1 cellular context compared by ENCODE assay signal in the genomic region with DNA sequence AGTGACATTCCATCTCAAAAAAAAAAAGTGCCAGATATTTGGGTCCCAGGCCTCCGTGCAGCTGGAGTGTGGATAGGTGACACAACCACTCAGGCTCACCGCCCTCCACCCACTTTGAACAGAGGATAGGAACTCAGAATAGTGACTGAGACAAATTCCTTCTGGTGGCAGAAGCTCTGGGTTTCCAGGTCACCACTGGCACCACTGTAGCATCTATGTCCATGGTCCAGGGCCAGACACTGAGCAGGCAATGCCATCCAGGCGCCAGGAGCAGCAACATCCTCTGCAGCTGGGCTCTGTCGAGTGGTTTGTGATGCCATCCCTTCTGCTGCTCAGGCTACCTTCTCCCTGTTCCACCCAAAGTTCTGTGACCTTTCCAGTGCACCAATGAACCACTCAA.
TF ChIP-seq lines count a peak whose summit lies in the region.

No MANE protein-coding gene starts in this region.

TF ChIP-seq in IMR-90, 13 proteins besides CTCF, POLR2A, EP300 and RAD21 (continued from another document):
- TF ChIP-seq, protein P1, sequence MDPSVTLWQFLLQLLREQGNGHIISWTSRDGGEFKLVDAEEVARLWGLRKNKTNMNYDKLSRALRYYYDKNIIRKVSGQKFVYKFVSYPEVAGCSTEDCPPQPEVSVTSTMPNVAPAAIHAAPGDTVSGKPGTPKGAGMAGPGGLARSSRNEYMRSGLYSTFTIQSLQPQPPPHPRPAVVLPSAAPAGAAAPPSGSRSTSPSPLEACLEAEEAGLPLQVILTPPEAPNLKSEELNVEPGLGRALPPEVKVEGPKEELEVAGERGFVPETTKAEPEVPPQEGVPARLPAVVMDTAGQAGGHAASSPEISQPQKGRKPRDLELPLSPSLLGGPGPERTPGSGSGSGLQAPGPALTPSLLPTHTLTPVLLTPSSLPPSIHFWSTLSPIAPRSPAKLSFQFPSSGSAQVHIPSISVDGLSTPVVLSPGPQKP (IDR thresholded peaks at IDR 0.05; ENCODE audit: borderline replicate concordance, low read depth, low read length): no peak
- TF ChIP-seq RCOR1 (IDR thresholded peaks at IDR 0.05; ENCODE audit: insufficient replicate concordance, low read length) (no peak), CEBPB (IDR thresholded peaks at IDR 0.05; ENCODE audit: low read depth, low read length) (no peak), MAFK (IDR thresholded peaks at IDR 0.05; ENCODE audit: low read depth, low read length) (no peak), CHD1 (IDR thresholded peaks at IDR 0.05; ENCODE audit: low read depth, low read length) (no peak)
- TF ChIP-seq, protein P2, sequence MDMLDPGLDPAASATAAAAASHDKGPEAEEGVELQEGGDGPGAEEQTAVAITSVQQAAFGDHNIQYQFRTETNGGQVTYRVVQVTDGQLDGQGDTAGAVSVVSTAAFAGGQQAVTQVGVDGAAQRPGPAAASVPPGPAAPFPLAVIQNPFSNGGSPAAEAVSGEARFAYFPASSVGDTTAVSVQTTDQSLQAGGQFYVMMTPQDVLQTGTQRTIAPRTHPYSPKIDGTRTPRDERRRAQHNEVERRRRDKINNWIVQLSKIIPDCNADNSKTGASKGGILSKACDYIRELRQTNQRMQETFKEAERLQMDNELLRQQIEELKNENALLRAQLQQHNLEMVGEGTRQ (IDR thresholded peaks at IDR 0.05; ENCODE audit: low read depth, low read length): no peak
